6 cellular contexts compared by ENCODE assay signal in the genomic region with DNA sequence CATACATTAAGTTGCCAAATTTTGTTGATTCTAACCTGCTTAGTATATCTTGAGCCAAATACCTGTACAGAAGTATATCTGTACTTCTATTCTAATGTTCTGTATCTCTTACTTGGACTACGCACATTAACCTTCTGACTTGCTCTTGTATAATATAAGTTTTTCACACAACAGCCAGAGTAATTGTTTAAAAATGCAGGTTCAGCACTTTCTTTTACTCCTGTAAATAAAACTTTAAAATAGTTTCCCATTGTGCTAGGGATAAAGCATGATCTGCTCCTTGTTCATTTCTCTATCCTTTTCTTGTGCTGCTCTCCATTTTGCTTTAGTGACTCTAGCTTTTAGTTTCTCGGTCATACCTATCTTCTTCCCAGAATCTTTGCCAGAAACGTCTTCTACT.
"Had no signal": no experiment of that assay in that cellular context is flagged by ENCODE, and none has a peak within 500 bp of the region (broad histone marks: within the 10 kb centered on the region; RNA-seq: fewer than 3 reads in every experiment).

No MANE protein-coding gene starts in this region.

- H3K27ac ChIP-seq: GM23248, HL-60 had no signal

- H2AFZ ChIP-seq: GM23248 had no signal

- H3K4me1 ChIP-seq: HAP-1 had no signal

- H3K36me3 ChIP-seq: HAP-1 had no signal

- H3K9ac ChIP-seq: GM23248 had no signal

- H3K4me3 ChIP-seq: GM23248, HAP-1 had no signal

- H3K9me3 ChIP-seq: HAP-1 had no signal

- DNase-seq: GM23248, GOT3, H7, KG1 had no signal
